8 cellular contexts compared by ENCODE assay signal in genomic region chr22:42270512-42271190, GRCh38. TPM values are rescaled to one million over a fixed set of nuclear protein-coding genes. Genes with fewer than 3 reads are reported as not detected.
A peak's percentile ranks its signal among the peaks of the same experiment; 100 is the strongest.
DNase-seq lines count a peak whose midpoint lies in the region; ATAC-seq and TF ChIP-seq lines count a peak whose summit lies in the region.

Gene TCF20, minus strand, starts transcription at chr22:42270653. Its CDS starts 55,348 bp downstream, at chr22:42215305.

- peak; percentile 78 to 82 (median 80) for DNase-seq in CD4-positive, alpha-beta memory T cell
- DNase-seq in HPDE6-E6E7 (ENCODE audit: extremely low spot score) (peak; percentile 71), PC-9 (peak; percentile 51 to 69)
- peak; percentile 70 for DNase-seq in activated T-cell treated with anti-CD3 and anti-CD28 coated beads, Interleukin-2, amount 50 U/mL, for 4 hours
- DNase-seq in stimulated activated CD8-positive, alpha-beta memory T cell treated with anti-CD3 and anti-CD28 coated beads, Interleukin-7, amount 100 ng/mL, for 24 hours (ENCODE audit: low read depth), result peak; percentile 53

- intact Hi-C loops in CD4-positive, alpha-beta memory T cell (cut with micrococcal nuclease), result loop anchor here (1.0 kb wide), 1 partner anchor 99 kb away; no protein-coding TSS in a partner anchor
- intact Hi-C loops in PC-9 (cut with micrococcal nuclease; ENCODE audit: unreplicated experiment), result loop anchor here (5.0 kb wide), 1 partner anchor 167 kb away; no protein-coding TSS in a partner anchor

- no peaks in the 10 kb centered on the region for H3K9me2 ChIP-seq in PC-9 (ENCODE audit: insufficient read depth)

- peaks cover 23 to 40% (median 30%) of the 10 kb centered on the region in 4 donors for H3K4me1 Mint-ChIP-seq in CD4-positive, alpha-beta memory T cell
- H3K4me1 Mint-ChIP-seq in activated T-cell treated with anti-CD3 and anti-CD28 coated beads, Interleukin-2, amount 50 U/mL, for 4 hours (ENCODE audit: low read depth), result peaks cover 32% of the 10 kb centered on the region

- H3K4me3 Mint-ChIP-seq in CD4-positive, alpha-beta memory T cell, result peak within 1 kb of the TSS; percentile 88 to 95 (median 93)
- peak within 1 kb of the TSS; percentile 97 for H3K4me3 Mint-ChIP-seq in activated T-cell treated with anti-CD3 and anti-CD28 coated beads, Interleukin-2, amount 50 U/mL, for 4 hours

- CTCF ChIA-PET in CD4-positive, alpha-beta memory T cell (lab: Charles Lee; ENCODE audit: partially characterized antibody), result no interaction called here
- CTCF ChIA-PET in PC-9 (lab: Charles Lee), result interaction anchor here (0.6 kb wide), 1 partner anchor 163 kb away, joined by 3 read pairs; no protein-coding TSS in a partner anchor

- POLR2A ChIA-PET in CD4-positive, alpha-beta memory T cell (lab: Charles Lee; ENCODE audit: partially characterized antibody), result interaction anchor here (1.0 to 1.7 kb wide), 3 partner anchors 33 to 191 kb away, joined by 3 to 5 read pairs (median 4); partner anchors contain the start of gene SMDT1
- POLR2A ChIA-PET in PC-9 (lab: Charles Lee; ENCODE audit: unreplicated experiment), result no interaction called here

- peaks cover 43% of the 10 kb centered on the region for H3K4me1 ChIP-seq in CD4-positive, alpha-beta memory T cell (ENCODE audit: insufficient read depth, low read length)
- peaks cover 18% of the 10 kb centered on the region for H3K4me1 ChIP-seq in PC-9 (replicated peaks; ENCODE audit: insufficient read depth)
- H3K4me1 ChIP-seq in muscle layer of duodenum (ENCODE audit: control insufficient read depth in 1 of 2, insufficient read depth in 2 of 2, low read length in 2 of 2), result peaks cover 4 to 15% of the 10 kb centered on the region in 2 donors

- H4K20me1 ChIP-seq in PC-9 (ENCODE audit: insufficient read depth), result peaks cover 35% of the 10 kb centered on the region

- H3K36me3 Mint-ChIP-seq in CD4-positive, alpha-beta memory T cell, result peaks cover 0 to 17% of the 10 kb centered on the region in 2 donors
- H3K36me3 Mint-ChIP-seq in activated T-cell treated with anti-CD3 and anti-CD28 coated beads, Interleukin-2, amount 50 U/mL, for 4 hours (ENCODE audit: insufficient read depth), result no peaks in the 10 kb centered on the region

- peak within 1 kb of the TSS; percentile 91 for H3K27ac ChIP-seq in CD4-positive, alpha-beta memory T cell (ENCODE audit: low read depth, low read length)
- H3K27ac ChIP-seq in PC-9 (peak within 1 kb of the TSS; percentile 82), muscle layer of duodenum (ENCODE audit: low read length) (peak within 1 kb of the TSS; percentile 39)

- no TSS peak for BruUV-seq in PC-9 (replicated peaks; lab: Mats Ljungman, UMichigan)

- H3F3A ChIP-seq in PC-9 (ENCODE audit: insufficient read depth, low read depth), result peaks cover 23% of the 10 kb centered on the region

- no peak for TF ChIP-seq CTCF in PC-9 (conservative IDR thresholded peaks at IDR 0.05)

- H3K27me3 ChIP-seq in CD4-positive, alpha-beta memory T cell (ENCODE audit: insufficient read depth, low read length), result no peaks in the 10 kb centered on the region
- H3K27me3 ChIP-seq in PC-9 (ENCODE audit: insufficient read depth, low read depth) (no peaks in the 10 kb centered on the region), muscle layer of duodenum (ENCODE audit: low read depth, low read length) (no peaks in the 10 kb centered on the region)

- ATAC-seq in GM19397 (IDR thresholded peaks at IDR 0.05; ENCODE audit: unreplicated experiment) (peak; percentile 61), esophagus mucosa (peak; percentile 48)
- ATAC-seq in activated T-cell treated with anti-CD3 and anti-CD28 coated beads, Interleukin-2, amount 50 U/mL, for 4 hours, result peak; percentile 83 to 84

- no peaks in the 10 kb centered on the region for H3K36me3 ChIP-seq in CD4-positive, alpha-beta memory T cell (ENCODE audit: insufficient read depth, low read length)
- H3K36me3 ChIP-seq in PC-9 (ENCODE audit: low read depth) (peaks cover 9% of the 10 kb centered on the region; the same call in 1 of the 2 replicates), muscle layer of duodenum (ENCODE audit: control insufficient read depth in 1 of 2, insufficient read depth in 2 of 2, low read length in 2 of 2) (no peaks in the 10 kb centered on the region)

- no peaks in the 10 kb centered on the region for H3K27me3 Mint-ChIP-seq in CD4-positive, alpha-beta memory T cell
- H3K27me3 Mint-ChIP-seq in activated T-cell treated with anti-CD3 and anti-CD28 coated beads, Interleukin-2, amount 50 U/mL, for 4 hours (ENCODE audit: low read depth), result no peaks in the 10 kb centered on the region

- H3K4me3 ChIP-seq in CD4-positive, alpha-beta memory T cell (ENCODE audit: low read length in 2 of 2), result peak within 1 kb of the TSS; percentile 26 to 80
- H3K4me3 ChIP-seq in PC-9 (peak within 1 kb of the TSS; percentile 97), muscle layer of duodenum (ENCODE audit: low read depth in 1 of 2, low read length in 2 of 2) (peak within 1 kb of the TSS; percentile 68 to 98)

- H3K79me2 ChIP-seq in PC-9 (ENCODE audit: low read depth), result peaks cover 53% of the 10 kb centered on the region

- H3K4me2 ChIP-seq in PC-9, result peak within 1 kb of the TSS; percentile 95

- no peaks in the 10 kb centered on the region for H3K9me3 ChIP-seq in CD4-positive, alpha-beta memory T cell (ENCODE audit: control insufficient read depth in 1 of 2, low read length in 2 of 2)
- H3K9me3 ChIP-seq in PC-9 (ENCODE audit: insufficient read depth, low read depth) (no peaks in the 10 kb centered on the region), muscle layer of duodenum (ENCODE audit: control insufficient read depth in 1 of 2, low read length in 2 of 2) (no peaks in the 10 kb centered on the region)

- H2AFZ ChIP-seq in PC-9, result peak within 1 kb of the TSS; percentile 94

- peak within 1 kb of the TSS; percentile 87 to 95 (median 90) for H3K27ac Mint-ChIP-seq in CD4-positive, alpha-beta memory T cell

- H3K9me3 Mint-ChIP-seq in CD4-positive, alpha-beta memory T cell, result no peaks in the 10 kb centered on the region
- no peaks in the 10 kb centered on the region for H3K9me3 Mint-ChIP-seq in activated T-cell treated with anti-CD3 and anti-CD28 coated beads, Interleukin-2, amount 50 U/mL, for 4 hours

RNA-seq across cellular contexts. Expression of gene TCF20, which starts in this region (rescaled TPM):
- total RNA-seq in CD4-positive, alpha-beta memory T cell, result 10 to 100 TPM; 88.7 to 93.4 TPM
- 1 to 10 TPM in 1 of 2 donors, under 1 TPM in 1; 0.72 to 4.8 TPM for polyA plus RNA-seq in CD4-positive, alpha-beta memory T cell
- total RNA-seq in PC-9 (2021), result 79.1 and 85.1 TPM in 2 replicates
- total RNA-seq in activated T-cell treated with anti-CD3 and anti-CD28 coated beads, Interleukin-2, amount 50 U/mL, for 4 hours, result 10 to 100 TPM; 68.1 to 74.4 (median 69.9) TPM
- 40.7 TPM for total RNA-seq in esophagus mucosa

Comparison
In these comparisons a context has a peak if more than half of its experiments do, and no peak if none do; other contexts are left out.
1. Peak in every context shown above with its lines: DNase-seq, ATAC-seq, H3K4me3 ChIP-seq and H3K27ac ChIP-seq.
2. H3K27ac ChIP-seq: peak in every context shown above with its lines; median percentile 91 in CD4-positive, alpha-beta memory T cell; 82 in PC-9; 39 in muscle layer of duodenum.